Comparison of ENCODE assay signal across 16 cellular contexts in the genomic region with DNA sequence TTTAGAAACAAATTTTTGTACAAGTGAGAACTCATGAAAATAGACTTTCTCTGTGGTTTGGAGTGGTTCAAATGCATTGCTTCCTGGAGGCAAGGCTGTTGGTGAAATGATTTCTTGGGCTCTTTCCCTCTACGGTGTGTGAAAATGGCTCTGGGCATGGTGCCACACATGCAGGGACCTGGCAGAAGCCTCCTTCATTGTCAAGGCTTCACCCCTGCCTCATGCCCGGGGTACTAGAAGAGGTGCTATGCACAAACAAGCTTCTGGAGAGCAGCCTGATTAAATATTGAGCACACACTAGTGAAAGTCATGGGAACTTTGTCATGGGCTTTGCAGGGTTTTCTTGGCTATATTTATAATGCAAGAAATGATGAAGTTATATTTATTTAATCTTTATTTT. TPM values are rescaled to one million over a fixed set of nuclear protein-coding genes. Genes with fewer than 3 reads are reported as not detected.
A peak's percentile ranks its signal among the peaks of the same experiment; 100 is the strongest.
DNase-seq lines count a peak whose midpoint lies in the region; ATAC-seq and TF ChIP-seq lines count a peak whose summit lies in the region.
"Had no signal": no experiment of that assay in that cellular context is flagged by ENCODE, and none has a peak within 500 bp of the region (broad histone marks: within the 10 kb centered on the region; RNA-seq: fewer than 3 reads in every experiment).

No MANE protein-coding gene starts in this region.

- H3K4me3 ChIP-seq in tibial nerve: no peak overlapping the region
- H3K4me3 ChIP-seq: coronary artery, psoas muscle, suprapubic skin had no signal

- H3K36me3 ChIP-seq in tibial nerve: peaks cover 6 to 50% (median 14%) of the 10 kb centered on the region in 3 donors

- TF ChIP-seq CTCF in WTC11 (IDR thresholded peaks at IDR 0.05): no peak
- TF ChIP-seq CTCF in tibial nerve (IDR thresholded peaks at IDR 0.05): no peak

- H3K4me3 Mint-ChIP-seq in WTC11: no peak overlapping the region

- H3K9me3 Mint-ChIP-seq in WTC11: no peaks in the 10 kb centered on the region

- ATAC-seq in left lobe of liver: peak; percentile 88
- ATAC-seq in WTC11: no peak

- no peak overlapping the region for H3K27ac Mint-ChIP-seq in WTC11

- 3 to 16% methylated on average over 2 of the region's 2 CpGs for WGBS in tibial nerve, 2 donors

- H3K4me1 Mint-ChIP-seq in WTC11: no peaks in the 10 kb centered on the region

- no peak for TF ChIP-seq POLR2A in tibial nerve (IDR thresholded peaks at IDR 0.05)

- H3K27me3 Mint-ChIP-seq in WTC11 (ENCODE audit: low read depth): no peaks in the 10 kb centered on the region

- CTCF ChIA-PET in WTC11 (lab: Charles Lee): interaction anchor here (0.8 kb wide), 1 partner anchor 124 kb away, joined by 3 read pairs; no protein-coding TSS in a partner anchor

- H3K36me3 Mint-ChIP-seq in WTC11: peaks cover 4% of the 10 kb centered on the region; the same call in 1 of the 2 replicates

- POLR2A ChIA-PET in WTC11 (lab: Charles Lee): no interaction called here

- H3K4me1 ChIP-seq in tibial nerve: peaks cover 0 to 16% (median 12%) of the 10 kb centered on the region in 4 donors

- H3K27ac ChIP-seq in tibial nerve: no peak overlapping the region
- H3K27ac ChIP-seq: psoas muscle, suprapubic skin had no signal

- no peak for TF ChIP-seq EP300 in tibial nerve (IDR thresholded peaks at IDR 0.05)

- no peaks in the 10 kb centered on the region for H3K27me3 ChIP-seq in tibial nerve
- H3K27me3 ChIP-seq: suprapubic skin had no signal

- no peaks in the 10 kb centered on the region for H3K9me3 ChIP-seq in tibial nerve
- H3K9me3 ChIP-seq: psoas muscle, suprapubic skin had no signal

- peak; percentile 79 for DNase-seq in Ammon's horn (ENCODE audit: low spot score)
- peak; percentile 89 for DNase-seq in NCI-H1092 treated with DMSO at 0.1 percent for 48 hours (lab: John Stamatoyannopoulos, UW)
- DNase-seq in astrocyte of the hippocampus (ENCODE audit: low read depth, low spot score): peak; percentile 51
- peak; percentile 92 for DNase-seq in left lobe of liver (ENCODE audit: low spot score)
- DNase-seq in cortex of kidney (lab: John Stamatoyannopoulos, UW): no peak
- DNase-seq in NCI-H526 (lab: John Stamatoyannopoulos, UW): no peak
- no peak for DNase-seq in WTC11 (ENCODE audit: low spot score)
- no peak for DNase-seq in tibial nerve (ENCODE audit: low spot score in 2 of 2)
- DNase-seq: activated CD4-positive, alpha-beta T cell treated with anti-CD3 and anti-CD28 coated beads for 48 hours; activated naive CD4-positive, alpha-beta T cell; mesenchymal stem cell; NCI-H146; psoas muscle; SHP77 treated with DMSO at 0.1 percent for 48 hours had no signal

TF ChIP-seq in WTC11, 78 proteins besides CTCF, POLR2A, EP300 and RAD21 (continues in another document):
- TF ChIP-seq CREM (CRISPR knock-in tag; IDR thresholded peaks at IDR 0.05): no peak
- no peak for TF ChIP-seq TCF7 (CRISPR knock-in tag; IDR thresholded peaks at IDR 0.05; ENCODE audit: low read depth)
- TF ChIP-seq SP1 (CRISPR knock-in tag; conservative IDR thresholded peaks at IDR 0.05): no peak
- TF ChIP-seq, protein P1, sequence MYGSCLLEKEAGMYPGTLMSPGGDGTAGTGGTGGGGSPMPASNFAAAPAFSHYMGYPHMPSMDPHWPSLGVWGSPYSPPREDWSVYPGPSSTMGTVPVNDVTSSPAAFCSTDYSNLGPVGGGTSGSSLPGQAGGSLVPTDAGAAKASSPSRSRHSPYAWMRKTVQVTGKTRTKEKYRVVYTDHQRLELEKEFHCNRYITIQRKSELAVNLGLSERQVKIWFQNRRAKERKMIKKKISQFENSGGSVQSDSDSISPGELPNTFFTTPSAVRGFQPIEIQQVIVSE (CRISPR knock-in tag; IDR thresholded peaks at IDR 0.05; ENCODE audit: borderline replicate concordance): no peak
- no peak for TF ChIP-seq ATF1 (CRISPR knock-in tag; IDR thresholded peaks at IDR 0.05)
- TF ChIP-seq, protein P2, sequence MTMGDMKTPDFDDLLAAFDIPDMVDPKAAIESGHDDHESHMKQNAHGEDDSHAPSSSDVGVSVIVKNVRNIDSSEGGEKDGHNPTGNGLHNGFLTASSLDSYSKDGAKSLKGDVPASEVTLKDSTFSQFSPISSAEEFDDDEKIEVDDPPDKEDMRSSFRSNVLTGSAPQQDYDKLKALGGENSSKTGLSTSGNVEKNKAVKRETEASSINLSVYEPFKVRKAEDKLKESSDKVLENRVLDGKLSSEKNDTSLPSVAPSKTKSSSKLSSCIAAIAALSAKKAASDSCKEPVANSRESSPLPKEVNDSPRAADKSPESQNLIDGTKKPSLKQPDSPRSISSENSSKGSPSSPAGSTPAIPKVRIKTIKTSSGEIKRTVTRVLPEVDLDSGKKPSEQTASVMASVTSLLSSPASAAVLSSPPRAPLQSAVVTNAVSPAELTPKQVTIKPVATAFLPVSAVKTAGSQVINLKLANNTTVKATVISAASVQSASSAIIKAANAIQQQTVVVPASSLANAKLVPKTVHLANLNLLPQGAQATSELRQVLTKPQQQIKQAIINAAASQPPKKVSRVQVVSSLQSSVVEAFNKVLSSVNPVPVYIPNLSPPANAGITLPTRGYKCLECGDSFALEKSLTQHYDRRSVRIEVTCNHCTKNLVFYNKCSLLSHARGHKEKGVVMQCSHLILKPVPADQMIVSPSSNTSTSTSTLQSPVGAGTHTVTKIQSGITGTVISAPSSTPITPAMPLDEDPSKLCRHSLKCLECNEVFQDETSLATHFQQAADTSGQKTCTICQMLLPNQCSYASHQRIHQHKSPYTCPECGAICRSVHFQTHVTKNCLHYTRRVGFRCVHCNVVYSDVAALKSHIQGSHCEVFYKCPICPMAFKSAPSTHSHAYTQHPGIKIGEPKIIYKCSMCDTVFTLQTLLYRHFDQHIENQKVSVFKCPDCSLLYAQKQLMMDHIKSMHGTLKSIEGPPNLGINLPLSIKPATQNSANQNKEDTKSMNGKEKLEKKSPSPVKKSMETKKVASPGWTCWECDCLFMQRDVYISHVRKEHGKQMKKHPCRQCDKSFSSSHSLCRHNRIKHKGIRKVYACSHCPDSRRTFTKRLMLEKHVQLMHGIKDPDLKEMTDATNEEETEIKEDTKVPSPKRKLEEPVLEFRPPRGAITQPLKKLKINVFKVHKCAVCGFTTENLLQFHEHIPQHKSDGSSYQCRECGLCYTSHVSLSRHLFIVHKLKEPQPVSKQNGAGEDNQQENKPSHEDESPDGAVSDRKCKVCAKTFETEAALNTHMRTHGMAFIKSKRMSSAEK (CRISPR knock-in tag; IDR thresholded peaks at IDR 0.05; ENCODE audit: borderline replicate concordance): no peak
- no peak for TF ChIP-seq MXD4 (CRISPR knock-in tag; IDR thresholded peaks at IDR 0.05; ENCODE audit: borderline replicate concordance)
- TF ChIP-seq, protein P3, sequence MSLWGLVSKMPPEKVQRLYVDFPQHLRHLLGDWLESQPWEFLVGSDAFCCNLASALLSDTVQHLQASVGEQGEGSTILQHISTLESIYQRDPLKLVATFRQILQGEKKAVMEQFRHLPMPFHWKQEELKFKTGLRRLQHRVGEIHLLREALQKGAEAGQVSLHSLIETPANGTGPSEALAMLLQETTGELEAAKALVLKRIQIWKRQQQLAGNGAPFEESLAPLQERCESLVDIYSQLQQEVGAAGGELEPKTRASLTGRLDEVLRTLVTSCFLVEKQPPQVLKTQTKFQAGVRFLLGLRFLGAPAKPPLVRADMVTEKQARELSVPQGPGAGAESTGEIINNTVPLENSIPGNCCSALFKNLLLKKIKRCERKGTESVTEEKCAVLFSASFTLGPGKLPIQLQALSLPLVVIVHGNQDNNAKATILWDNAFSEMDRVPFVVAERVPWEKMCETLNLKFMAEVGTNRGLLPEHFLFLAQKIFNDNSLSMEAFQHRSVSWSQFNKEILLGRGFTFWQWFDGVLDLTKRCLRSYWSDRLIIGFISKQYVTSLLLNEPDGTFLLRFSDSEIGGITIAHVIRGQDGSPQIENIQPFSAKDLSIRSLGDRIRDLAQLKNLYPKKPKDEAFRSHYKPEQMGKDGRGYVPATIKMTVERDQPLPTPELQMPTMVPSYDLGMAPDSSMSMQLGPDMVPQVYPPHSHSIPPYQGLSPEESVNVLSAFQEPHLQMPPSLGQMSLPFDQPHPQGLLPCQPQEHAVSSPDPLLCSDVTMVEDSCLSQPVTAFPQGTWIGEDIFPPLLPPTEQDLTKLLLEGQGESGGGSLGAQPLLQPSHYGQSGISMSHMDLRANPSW (CRISPR knock-in tag; conservative IDR thresholded peaks at IDR 0.05; ENCODE audit: low read depth): no peak
- TF ChIP-seq, protein P4, sequence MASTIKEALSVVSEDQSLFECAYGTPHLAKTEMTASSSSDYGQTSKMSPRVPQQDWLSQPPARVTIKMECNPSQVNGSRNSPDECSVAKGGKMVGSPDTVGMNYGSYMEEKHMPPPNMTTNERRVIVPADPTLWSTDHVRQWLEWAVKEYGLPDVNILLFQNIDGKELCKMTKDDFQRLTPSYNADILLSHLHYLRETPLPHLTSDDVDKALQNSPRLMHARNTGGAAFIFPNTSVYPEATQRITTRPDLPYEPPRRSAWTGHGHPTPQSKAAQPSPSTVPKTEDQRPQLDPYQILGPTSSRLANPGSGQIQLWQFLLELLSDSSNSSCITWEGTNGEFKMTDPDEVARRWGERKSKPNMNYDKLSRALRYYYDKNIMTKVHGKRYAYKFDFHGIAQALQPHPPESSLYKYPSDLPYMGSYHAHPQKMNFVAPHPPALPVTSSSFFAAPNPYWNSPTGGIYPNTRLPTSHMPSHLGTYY (CRISPR knock-in tag; IDR thresholded peaks at IDR 0.05): no peak
- TF ChIP-seq TP53 (CRISPR knock-in tag; IDR thresholded peaks at IDR 0.05): no peak
- TF ChIP-seq ZNF121 (CRISPR knock-in tag; IDR thresholded peaks at IDR 0.05): no peak
- no peak for TF ChIP-seq ZNF219 (CRISPR knock-in tag; IDR thresholded peaks at IDR 0.05; ENCODE audit: borderline replicate concordance)

RNA-seq across cellular contexts. Expression of a gene that starts 20.8 kb away (rescaled TPM):
- 34.1 TPM for total RNA-seq in left lobe of liver
- total RNA-seq in WTC11 (2021): 13.2 to 15.6 TPM (median 15.0 TPM) in 3 replicates
- total RNA-seq in tibial nerve: 10 to 100 TPM; 41.1 to 57.9 (median 52.3) TPM

RNA-seq across cellular contexts. Expression of a gene that starts 31.9 kb away (rescaled TPM):
- total RNA-seq in left lobe of liver: 10.7 TPM
- total RNA-seq in WTC11 (2021): 64.2 to 69.8 TPM (median 66.6 TPM) in 3 replicates
- total RNA-seq in tibial nerve: 10 to 100 TPM in 2 of 4 donors, 1 to 10 TPM in 2; 9.2 to 19.8 (median 13.0) TPM

RNA-seq across cellular contexts. Expression of a gene that starts 48.0 kb away (rescaled TPM):
- not detected for total RNA-seq in left lobe of liver
- 0.09 to 0.17 TPM in 2 of 3 replicates, not detected in the other for total RNA-seq in WTC11 (2021)
- total RNA-seq in tibial nerve: 10 to 100 TPM; 17.4 to 70.2 (median 46.2) TPM

Comparison
In these comparisons a context has a peak if more than half of its experiments do, and no peak if none do; other contexts are left out.
1. DNase-seq: peak in Ammon's horn (single experiment), NCI-H1092 treated with DMSO at 0.1 percent for 48 hours (single experiment), astrocyte of the hippocampus (single experiment) and left lobe of liver (single experiment); none in cortex of kidney (single experiment), NCI-H526 (0 of 2), WTC11 (single experiment) and tibial nerve (0 of 2).
2. RNA of a gene that starts 48.0 kb away (total RNA-seq): 17.4 to 70.2 TPM in tibial nerve; 0.09 to 0.17 TPM in WTC11 and not detected in left lobe of liver (single experiment); every median in the first group is over 10 times any median in the second.